8 cellular contexts compared by ENCODE assay signal in genomic region chr11:67401495-67402191, GRCh38. TPM values are rescaled to one million over a fixed set of nuclear protein-coding genes. Genes with fewer than 3 reads are reported as not detected.
DNase-seq lines count a peak whose midpoint lies in the region; ATAC-seq and TF ChIP-seq lines count a peak whose summit lies in the region.

Gene PPP1CA (minus strand): TSS chr11:67401858. CDS start chr11:67401782, 76 bp downstream.

- H3K27ac ChIP-seq in transverse colon = peak within 1 kb of the TSS; percentile 90 to 98 (median 93)

- CTCF ChIA-PET in T-cell (lab: Charles Lee) = interaction anchor here (0.5 to 2.1 kb wide), 17 partner anchors 10 to 935 kb away, joined by 3 to 17 read pairs (median 6); partner anchors contain the start of genes AIP (in 1 of the 2), POLD4 (in 1 of the 2), PTPRCAP (in 1 of the 2) and RAD9A (in 1 of the 2)

- H3K27ac Mint-ChIP-seq in T-cell = peak within 1 kb of the TSS; percentile 96

- intact Hi-C loops in cardiac septum (cut with DNase I) (loop anchor here (1.0 kb wide), 2 partner anchors 68 to 82 kb away; partner anchors contain the start of genes AIP and TMEM134), posterior cingulate gyrus (cut with DNase I) (loop anchor here (1.0 to 5.0 kb wide), 3 partner anchors 10 to 106 kb away; partner anchors contain the start of genes CDK2AP2, PITPNM1, RAD9A and TMEM134), transverse colon (cut with DNase I; ENCODE audit: low total_unique reads) (loop anchor here (1.0 to 5.0 kb wide), 2 partner anchors 81 to 105 kb away; partner anchors contain the start of gene AIP)

- peak; percentile 79 for TF ChIP-seq POLR2A in transverse colon (IDR thresholded peaks at IDR 0.05)

- peak; percentile 31; the same call in 1 of the 3 replicates for TF ChIP-seq CTCF in GM12872 (IDR thresholded peaks at IDR 0.05; ENCODE audit: insufficient read depth, low read depth, low read length)
- TF ChIP-seq CTCF in transverse colon (IDR thresholded peaks at IDR 0.05) = peak in 4 of 5 experiments; percentile 2 to 66 (median 42)

- DNase-seq in NCI-H1417 treated with DMSO at 0.1 percent for 48 hours (lab: John Stamatoyannopoulos, UW) (peak; percentile 62), T-cell (peak; percentile 78 to 96 (median 90)), adipocyte (ENCODE audit: low read depth) (peak; percentile 96), cardiac septum (ENCODE audit: low spot score) (peak; percentile 97), posterior cingulate gyrus (peak; percentile 82 to 99 (median 90)), transverse colon (peak; percentile 93)

- WGBS in transverse colon (ENCODE audit: low coverage in 1 of 2), 2 donors = 1% methylated on average over 22 of the region's 73 CpGs; no CpG with 5 or more reads in 1 of the 2 donors

- H3K4me3 Mint-ChIP-seq in T-cell = peak within 1 kb of the TSS; percentile 88 to 97 (median 96)

- H3K27me3 ChIP-seq in adipocyte (replicated peaks; ENCODE audit: control insufficient read depth, insufficient read depth, low read length) (no peaks in the 10 kb centered on the region), transverse colon (no peaks in the 10 kb centered on the region)

- peaks cover 25% of the 10 kb centered on the region for H3K36me3 ChIP-seq in adipocyte (ENCODE audit: control insufficient read depth, insufficient read depth, low read length, severe bottlenecking)
- peaks cover 0 to 24% (median 9%) of the 10 kb centered on the region in 4 donors for H3K36me3 ChIP-seq in transverse colon

- POLR2A ChIA-PET in T-cell (lab: Charles Lee) = interaction anchor here (0.5 to 0.6 kb wide), 4 partner anchors 25 to 1903 kb away, joined by 3 to 5 read pairs (median 4); partner anchors contain the start of genes CORO1B (in 1 of the 2) and MALAT1 (in 1 of the 2)

- H3K9me3 Mint-ChIP-seq in T-cell = no peaks in the 10 kb centered on the region

- H3K9me3 ChIP-seq in adipocyte (ENCODE audit: control insufficient read depth, low read length) = no peaks in the 10 kb centered on the region
- no peaks in the 10 kb centered on the region for H3K9me3 ChIP-seq in transverse colon

- no peak for TF ChIP-seq EP300 in transverse colon (IDR thresholded peaks at IDR 0.05; ENCODE audit: low read depth)

- peaks cover 14% of the 10 kb centered on the region for H3K4me1 ChIP-seq in adipocyte (ENCODE audit: control insufficient read depth, insufficient read depth, low read length)
- H3K4me1 ChIP-seq in transverse colon = peaks cover 20 to 38% (median 30%) of the 10 kb centered on the region in 4 donors

- in situ Hi-C loops in transverse colon (cut with MboI; ENCODE audit: low pct_ligation_motif_present in 1 of 4, low pct_unique_long_range_greater_than_20kb in 1 of 4, low sequenced_read_pairs in 3 of 4) = no loop called here

- peaks cover 19% of the 10 kb centered on the region for H3K36me3 Mint-ChIP-seq in T-cell

- no peaks in the 10 kb centered on the region for H3K27me3 Mint-ChIP-seq in T-cell

- H3K4me3 ChIP-seq in adipocyte (ENCODE audit: low read length) (peak within 1 kb of the TSS; percentile 92), transverse colon (peak within 1 kb of the TSS; percentile 64 to 98 (median 92))

- H3K9ac ChIP-seq in adipocyte (ENCODE audit: low read length) = peak within 1 kb of the TSS; percentile 97

- peaks cover 63 to 76% (median 66%) of the 10 kb centered on the region in 3 donors for H3K4me1 Mint-ChIP-seq in T-cell

- ATAC-seq in HG02678 (IDR thresholded peaks at IDR 0.05; ENCODE audit: unreplicated experiment) (peak; percentile 71), T-cell (replicated peaks in 1 of 4) (peak; percentile 67 to 75 (median 72))

RNA-seq across cellular contexts. Expression of gene PPP1CA, which starts in this region (rescaled TPM):
- total RNA-seq in T-cell (100 to 1,000 TPM; 118 to 198 (median 186) TPM), cardiac septum (95.1 TPM), transverse colon (100 to 1,000 TPM in 3 of 4 donors, 10 to 100 TPM in 1; 83.0 to 251 (median 163) TPM)

Comparison
In these comparisons a context has a peak if more than half of its experiments do, and no peak if none do; other contexts are left out.
1. Peak in every context shown above with its lines: DNase-seq, ATAC-seq, H3K4me3 ChIP-seq and H3K27ac ChIP-seq.